Comparison of ENCODE assay signal across 2 cellular contexts in the genomic region with DNA sequence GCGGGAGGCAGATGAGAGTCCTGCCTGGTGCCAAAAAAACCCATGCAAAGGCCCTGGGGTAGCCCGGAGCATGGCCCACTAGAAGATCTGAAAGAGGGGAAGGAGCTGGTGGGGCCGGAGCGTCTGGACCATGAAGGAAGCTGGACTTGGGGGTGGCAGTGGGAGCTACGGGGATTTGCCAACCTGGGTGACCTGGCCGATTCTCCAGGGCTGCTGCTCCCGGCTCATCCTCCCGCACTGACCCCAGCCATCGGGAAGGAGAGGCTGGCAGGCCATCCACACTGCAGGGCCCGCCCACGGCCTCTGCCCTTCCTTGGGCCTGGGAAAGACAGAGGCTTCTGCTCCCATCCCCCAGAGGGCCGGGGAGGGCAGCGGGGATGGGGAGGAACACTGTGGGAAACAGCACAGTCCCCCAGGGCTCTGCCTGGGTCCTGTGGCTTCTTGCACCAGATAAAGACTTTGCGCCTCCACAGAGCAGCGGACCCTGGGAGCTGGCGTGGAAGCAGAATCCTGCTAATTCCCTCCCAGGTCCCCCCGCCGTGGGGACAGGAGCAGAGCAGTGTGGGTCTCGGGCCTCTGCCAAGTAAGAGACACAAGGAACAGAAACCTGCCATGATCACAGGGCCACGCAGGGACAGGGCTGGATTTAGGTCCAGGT.
TF ChIP-seq lines count a peak whose summit lies in the region.

No MANE protein-coding gene starts in this region.

TF ChIP-seq in GM23338, 12 proteins besides CTCF, POLR2A, EP300 and RAD21 (continued from another document):
- no peak for TF ChIP-seq REST (IDR thresholded peaks at IDR 0.05; ENCODE audit: unreplicated experiment)
TF ChIP-seq in GM23338: peak in this region for 0.

TF ChIP-seq in K562, 482 proteins besides CTCF, POLR2A, EP300 and RAD21 (continued from another document):
- TF ChIP-seq EGR1 (conservative IDR thresholded peaks at IDR 0.05) (peak; percentile 35; the same call in 1 of the 2 replicates), ZFP91 (CRISPR knock-in tag; IDR thresholded peaks at IDR 0.05) (no peak), ZBTB11 (CRISPR knock-in tag; IDR thresholded peaks at IDR 0.05) (no peak), SMAD2 (IDR thresholded peaks at IDR 0.05; ENCODE audit: low read depth, low read length) (no peak), HDAC6 (IDR thresholded peaks at IDR 0.05; ENCODE audit: low read depth, low read length) (no peak), RBM25 (IDR thresholded peaks at IDR 0.05; ENCODE audit: low read depth, low read length, severe bottlenecking) (peak; percentile 92), ZNF232 (CRISPR knock-in tag; IDR thresholded peaks at IDR 0.05) (no peak), GTF2E2 (tag; IDR thresholded peaks at IDR 0.05) (no peak), ELK1 (CRISPR knock-in tag; IDR thresholded peaks at IDR 0.05) (no peak), NFE2 (IDR thresholded peaks at IDR 0.05; ENCODE audit: low read depth) (no peak), SRSF9 (IDR thresholded peaks at IDR 0.05; ENCODE audit: borderline replicate concordance, low read depth, low read length) (no peak), ZFP36 (IDR thresholded peaks at IDR 0.05; ENCODE audit: low read depth, low read length, partially characterized antibody) (no peak), CBFA2T3 (IDR thresholded peaks at IDR 0.05) (no peak), NRF1 (conservative IDR thresholded peaks at IDR 0.05 in 1 of 2, IDR thresholded peaks at IDR 0.05 in 1 of 2) (no peak), ZNF253 (CRISPR knock-in tag; conservative IDR thresholded peaks at IDR 0.05) (no peak), BCOR (IDR thresholded peaks at IDR 0.05) (peak; percentile 86), ZKSCAN3 (CRISPR knock-in tag; IDR thresholded peaks at IDR 0.05) (no peak), SMARCA5 (IDR thresholded peaks at IDR 0.05) (peak; percentile 75), POLR2AphosphoS5 (IDR thresholded peaks at IDR 0.05; ENCODE audit: control insufficient read depth, insufficient read depth, low read depth, low read length) (no peak), EP400 (IDR thresholded peaks at IDR 0.05) (no peak), ARID2 (IDR thresholded peaks at IDR 0.05) (no peak), YY1 (IDR thresholded peaks at IDR 0.05; ENCODE audit: borderline replicate concordance in 1 of 3, control insufficient read depth in 1 of 3, extremely low read depth in 1 of 3, insufficient read depth in 3 of 3, insufficient read length in 1 of 3, insufficient replicate concordance in 2 of 3, low read depth in 1 of 3, low read length in 2 of 3) (peak in 1 of 3 experiments; percentile 2), KDM1A (IDR thresholded peaks at IDR 0.05) (peak; percentile 62 to 71)
- TF ChIP-seq, protein P1, sequence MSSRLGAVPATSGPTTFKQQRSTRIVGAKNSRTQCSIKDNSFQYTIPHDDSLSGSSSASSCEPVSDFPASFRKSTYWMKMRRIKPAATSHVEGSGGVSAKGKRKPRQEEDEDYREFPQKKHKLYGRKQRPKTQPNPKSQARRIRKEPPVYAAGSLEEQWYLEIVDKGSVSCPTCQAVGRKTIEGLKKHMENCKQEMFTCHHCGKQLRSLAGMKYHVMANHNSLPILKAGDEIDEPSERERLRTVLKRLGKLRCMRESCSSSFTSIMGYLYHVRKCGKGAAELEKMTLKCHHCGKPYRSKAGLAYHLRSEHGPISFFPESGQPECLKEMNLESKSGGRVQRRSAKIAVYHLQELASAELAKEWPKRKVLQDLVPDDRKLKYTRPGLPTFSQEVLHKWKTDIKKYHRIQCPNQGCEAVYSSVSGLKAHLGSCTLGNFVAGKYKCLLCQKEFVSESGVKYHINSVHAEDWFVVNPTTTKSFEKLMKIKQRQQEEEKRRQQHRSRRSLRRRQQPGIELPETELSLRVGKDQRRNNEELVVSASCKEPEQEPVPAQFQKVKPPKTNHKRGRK (tag; IDR thresholded peaks at IDR 0.05), result no peak
